In the genomic region with DNA sequence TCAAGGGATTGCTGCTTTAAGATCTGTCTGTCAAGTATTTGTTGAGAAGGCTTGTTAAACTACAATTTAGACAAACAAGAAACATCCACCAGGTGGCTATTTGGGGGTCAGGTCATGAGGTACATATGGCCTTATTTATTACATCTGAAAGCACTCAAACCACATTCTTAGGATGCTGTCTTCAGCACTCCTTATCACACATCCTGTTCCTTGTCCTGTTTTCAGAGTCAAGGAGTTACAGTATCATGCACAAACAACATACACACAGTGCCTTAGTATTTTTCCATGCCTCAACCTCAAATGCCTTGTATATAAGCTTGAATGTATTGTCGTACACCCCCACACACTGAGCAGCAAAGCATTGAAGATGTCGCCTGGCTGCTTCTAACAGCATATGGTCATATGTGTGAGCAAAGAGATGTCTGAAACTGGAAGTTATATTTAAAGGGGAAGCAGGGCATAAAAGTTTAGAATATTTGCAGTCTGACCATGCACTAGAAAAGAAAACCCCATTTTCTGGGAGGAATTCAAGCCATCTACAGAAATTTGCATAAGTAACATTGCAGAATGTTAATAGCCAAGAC, we compare ENCODE assay signal across 12 cellular contexts.
DNase-seq lines count a peak whose midpoint lies in the region; ATAC-seq and TF ChIP-seq lines count a peak whose summit lies in the region.
"Had no signal": no experiment of that assay in that cellular context is flagged by ENCODE, and none has a peak within 500 bp of the region (broad histone marks: within the 10 kb centered on the region; RNA-seq: fewer than 3 reads in every experiment).

No MANE protein-coding gene starts in this region.

- peaks cover 40% of the 10 kb centered on the region for H3K9me3 Mint-ChIP-seq in endodermal cell

- no peak overlapping the region for H3K4me3 Mint-ChIP-seq in endodermal cell
- H3K4me3 Mint-ChIP-seq: CD4-positive, alpha-beta memory T cell had no signal

- H3K79me2 ChIP-seq in HCT116 (ENCODE audit: insufficient read depth, low read length) (no peaks in the 10 kb centered on the region), MM.1S (ENCODE audit: low read length) (no peaks in the 10 kb centered on the region), PC-3 (ENCODE audit: low read length) (no peaks in the 10 kb centered on the region)

- H3K4me2 ChIP-seq in HCT116 (ENCODE audit: low read length) = peak overlapping the region; percentile 91
- H3K4me2 ChIP-seq in MM.1S (ENCODE audit: low read depth, low read length) = no peak overlapping the region
- peak overlapping the region; percentile 78; the same call in 1 of the 2 replicates for H3K4me2 ChIP-seq in PC-3 (ENCODE audit: low read length)

- H3K27me3 Mint-ChIP-seq in endodermal cell (ENCODE audit: insufficient read depth) = no peaks in the 10 kb centered on the region
- H3K27me3 Mint-ChIP-seq: CD4-positive, alpha-beta memory T cell had no signal

- H3K9ac ChIP-seq in HCT116 (ENCODE audit: low read length) = peak overlapping the region; percentile 47; the same call in 1 of the 2 replicates
- H3K9ac ChIP-seq in MM.1S (ENCODE audit: low read length) = no peak overlapping the region
- no peak overlapping the region for H3K9ac ChIP-seq in PC-3 (ENCODE audit: low read length)
- no peak overlapping the region for H3K9ac ChIP-seq in endodermal cell (ENCODE audit: extremely low read depth, low read length, poor library complexity, severe bottlenecking)

- 82% methylated on average over 2 of the region's 2 CpGs; no CpG with 5 or more reads in 1 of the 2 experiments for WGBS in endodermal cell (ENCODE audit: insufficient coverage in 1 of 2, insufficient read length in 1 of 2), 2 experiments

- no peaks in the 10 kb centered on the region for H3K9me2 ChIP-seq in HCT116 (ENCODE audit: insufficient read depth)
- no peaks in the 10 kb centered on the region for H3K9me2 ChIP-seq in MM.1S (replicated peaks; ENCODE audit: insufficient read depth, low read length)
- no peaks in the 10 kb centered on the region for H3K9me2 ChIP-seq in PC-3 (replicated peaks; ENCODE audit: low read length)

- TF ChIP-seq RAD21 in HCT116 (IDR thresholded peaks at IDR 0.05; ENCODE audit: low read depth) = no peak

- RAD21 ChIA-PET in HCT116 (lab: Charles Lee; ENCODE audit: low non-redundant PET in 1 of 2, low total read pairs in 2 of 2, uncharacterized antibody in 2 of 2, unreplicated experiment in 2 of 2) = no interaction called here

- H3K27ac Mint-ChIP-seq in endodermal cell = no peak overlapping the region
- H3K27ac Mint-ChIP-seq: CD4-positive, alpha-beta memory T cell had no signal

- peak in 1 of 3 experiments; percentile 31; a peak in 2 of 6 replicates for TF ChIP-seq CTCF in HCT116 (IDR thresholded peaks at IDR 0.05 in 2 of 3, conservative IDR thresholded peaks at IDR 0.05 in 1 of 3; ENCODE audit: borderline replicate concordance in 1 of 3, insufficient read depth in 1 of 3, low read depth in 2 of 3, low read length in 2 of 3)
- TF ChIP-seq CTCF in MM.1S (IDR thresholded peaks at IDR 0.05; ENCODE audit: low read length) = no peak
- no peak for TF ChIP-seq CTCF in PC-3 (conservative IDR thresholded peaks at IDR 0.05; ENCODE audit: low read depth, low read length)
- no peak for TF ChIP-seq CTCF in endodermal cell (conservative IDR thresholded peaks at IDR 0.05)

- peak overlapping the region; percentile 58 for H3K27ac ChIP-seq in HCT116 (ENCODE audit: low read depth, low read length)
- H3K27ac ChIP-seq in MM.1S (ENCODE audit: low read length) = 0 out of 2 replicates have a peak overlapping the region, but pooled peaks have one; percentile 23
- peak overlapping the region; percentile 89 for H3K27ac ChIP-seq in PC-3 (ENCODE audit: low read length)
- peak overlapping the region; percentile 15 for H3K27ac ChIP-seq in epithelial cell of prostate
- H3K27ac ChIP-seq in endodermal cell (ENCODE audit: low read depth, low read length) = no peak overlapping the region
- H3K27ac ChIP-seq: A549, C4-2B had no signal

- H3F3A ChIP-seq in MM.1S (ENCODE audit: insufficient read depth, low read length) (0 out of 2 replicates have a peak, but pooled peaks cover 3% of the 10 kb centered on the region), PC-3 (ENCODE audit: low read length, unreplicated experiment) (peaks cover 3% of the 10 kb centered on the region)

- H3K4me1 Mint-ChIP-seq in endodermal cell = no peaks in the 10 kb centered on the region
- H3K4me1 Mint-ChIP-seq: CD4-positive, alpha-beta memory T cell had no signal

- POLR2A ChIA-PET in HCT116 (lab: Charles Lee) (no interaction called here), PC-3 (lab: Charles Lee; ENCODE audit: unreplicated experiment) (no interaction called here)

- no TSS peak for BruUV-seq in HCT116 (replicated peaks; lab: Mats Ljungman, UMichigan)
- no TSS peak for BruUV-seq in PC-3 (replicated peaks; lab: Mats Ljungman, UMichigan)

- H3K9me3 ChIP-seq in HCT116 (ENCODE audit: control insufficient read depth in 1 of 2, insufficient read depth in 1 of 2, low read depth in 1 of 2, low read length in 2 of 2) (no peaks in the 10 kb centered on the region), MM.1S (replicated peaks; ENCODE audit: insufficient read depth, low read length) (no peaks in the 10 kb centered on the region), PC-3 (ENCODE audit: low read length) (0 out of 2 replicates have a peak, but pooled peaks cover 9% of the 10 kb centered on the region), endodermal cell (ENCODE audit: control insufficient read depth, low read length) (peaks cover 23% of the 10 kb centered on the region)
- H3K9me3 ChIP-seq: A549, BE2C had no signal

- peak; percentile 62 for ATAC-seq in HCT116
- no peak for ATAC-seq in PC-3
- ATAC-seq in GM21786 (IDR thresholded peaks at IDR 0.05; ENCODE audit: unreplicated experiment) = no peak

- peaks cover 14% of the 10 kb centered on the region for H3K36me3 Mint-ChIP-seq in endodermal cell (ENCODE audit: low read depth)
- H3K36me3 Mint-ChIP-seq: CD4-positive, alpha-beta memory T cell had no signal

- H3K4me1 ChIP-seq in HCT116 (ENCODE audit: control insufficient read depth in 1 of 2, insufficient read depth in 2 of 2, low read length in 2 of 2) (peaks cover 19 to 45% of the 10 kb centered on the region in 2 experiments), MM.1S (ENCODE audit: low read length) (peaks cover 10% of the 10 kb centered on the region), PC-3 (ENCODE audit: insufficient read depth, low read length) (peaks cover 22% of the 10 kb centered on the region), endodermal cell (ENCODE audit: control insufficient read depth, insufficient read depth, low read length) (no peaks in the 10 kb centered on the region)
- H3K4me1 ChIP-seq: A549, BE2C had no signal

- CTCF ChIA-PET in HCT116 (lab: Charles Lee) (no interaction called here), PC-3 (lab: Charles Lee) (no interaction called here)

- H4K20me1 ChIP-seq in HCT116 (ENCODE audit: insufficient read depth) (no peaks in the 10 kb centered on the region), MM.1S (ENCODE audit: insufficient read depth, low read length) (no peaks in the 10 kb centered on the region), PC-3 (ENCODE audit: low read length) (no peaks in the 10 kb centered on the region)

- H3K36me3 ChIP-seq in HCT116 (ENCODE audit: control insufficient read depth in 1 of 2, insufficient read depth in 2 of 2, low read length in 2 of 2) (no peaks in the 10 kb centered on the region), MM.1S (replicated peaks; ENCODE audit: insufficient read depth, low read length) (no peaks in the 10 kb centered on the region), PC-3 (ENCODE audit: low read depth, low read length) (peaks cover 10% of the 10 kb centered on the region; the same call in 1 of the 2 replicates), endodermal cell (ENCODE audit: control insufficient read depth, insufficient read depth, low read length) (no peaks in the 10 kb centered on the region)
- H3K36me3 ChIP-seq: BE2C had no signal

- H2AFZ ChIP-seq in HCT116 (ENCODE audit: low read depth, low read length, poor library complexity, severe bottlenecking) = peak overlapping the region; percentile 100
- no peak overlapping the region for H2AFZ ChIP-seq in MM.1S (ENCODE audit: low read length)
- H2AFZ ChIP-seq in PC-3 (ENCODE audit: low read length) = peak overlapping the region; percentile 83; the same call in 1 of the 2 replicates

- H3K27me3 ChIP-seq in HCT116 (ENCODE audit: insufficient read depth, low read length) (no peaks in the 10 kb centered on the region), MM.1S (replicated peaks; ENCODE audit: insufficient read depth, low read length) (no peaks in the 10 kb centered on the region), PC-3 (ENCODE audit: low read length) (no peaks in the 10 kb centered on the region), endodermal cell (ENCODE audit: control insufficient read depth, insufficient read depth, low read length, poor library complexity, severe bottlenecking) (no peaks in the 10 kb centered on the region)
- H3K27me3 ChIP-seq: BE2C had no signal

- H3K4me3 ChIP-seq in HCT116 (replicated peaks in 1 of 2; ENCODE audit: low read depth in 1 of 2, low read length in 2 of 2) = peak overlapping the region in 1 of 2 experiments; percentile 52; a peak in 2 of 4 replicates
- no peak overlapping the region for H3K4me3 ChIP-seq in MM.1S (ENCODE audit: low read length)
- peak overlapping the region; percentile 4; the same call in 1 of the 2 replicates for H3K4me3 ChIP-seq in PC-3 (ENCODE audit: low read length)
- H3K4me3 ChIP-seq in endodermal cell (ENCODE audit: low read length) = no peak overlapping the region
- H3K4me3 ChIP-seq: A549 had no signal

- intact Hi-C loops in HCT116 (cut with micrococcal nuclease) (no loop called here), PC-3 (cut with micrococcal nuclease) (no loop called here)

- DNase-seq in HCT116 (ENCODE audit: low read depth, low spot score) (peak; percentile 16), MM.1S (peak; percentile 39), PC-3 (no peak), epithelial cell of prostate (ENCODE audit: low read depth, low spot score) (no peak), DMS79 treated with DMSO at 0.1 percent for 48 hours (lab: John Stamatoyannopoulos, UW) (no peak), endodermal cell (no peak)
- DNase-seq: BE2C; CD4-positive, alpha-beta memory T cell; KG1 had no signal

- TF ChIP-seq POLR2A in HCT116 (IDR thresholded peaks at IDR 0.05; ENCODE audit: borderline replicate concordance, extremely low read depth, insufficient read depth, insufficient read length) = no peak

TF ChIP-seq in HCT116, 20 proteins besides CTCF, POLR2A, EP300 and RAD21 (continues in another document):
- TF ChIP-seq JUND (IDR thresholded peaks at IDR 0.05) (no peak), SRF (IDR thresholded peaks at IDR 0.05; ENCODE audit: low read depth) (no peak)

Comparison
In these comparisons a context has a peak if more than half of its experiments do, and no peak if none do; other contexts are left out.
1. DNase-seq: peak in HCT116 (single experiment) and MM.1S (single experiment); none in PC-3 (single experiment), epithelial cell of prostate (single experiment), DMS79 treated with DMSO at 0.1 percent for 48 hours (single experiment) and endodermal cell (single experiment).